ENCODE assay signal across 17 cellular contexts in genomic region chr6:63391203-63391970, GRCh38.
"Had no signal": no experiment of that assay in that cellular context is flagged by ENCODE, and none has a peak within 500 bp of the region (broad histone marks: within the 10 kb centered on the region; RNA-seq: fewer than 3 reads in every experiment).

No MANE protein-coding gene starts in this region.

- H3K36me3 Mint-ChIP-seq: activated naive CD4-positive, alpha-beta T cell treated with anti-CD3 and anti-CD28 coated beads, Interleukin-2, amount 50 U/mL, for 24 hours; memory B cell; type B pancreatic cell had no signal

- H3K27me3 Mint-ChIP-seq: activated CD4-positive, alpha-beta T cell treated with anti-CD3 and anti-CD28 coated beads for 36 hours; memory B cell had no signal

- H3K36me3 ChIP-seq: adrenal gland, gastroesophageal sphincter, left lung, WERI-Rb-1 had no signal

- H3K4me3 Mint-ChIP-seq: activated CD4-positive, alpha-beta T cell treated with anti-CD3 and anti-CD28 coated beads for 36 hours; activated CD8-positive, alpha-beta T cell treated with anti-CD3 and anti-CD28 coated beads for 36 hours; activated naive CD4-positive, alpha-beta T cell treated with anti-CD3 and anti-CD28 coated beads, Interleukin-2, amount 50 U/mL, for 24 hours; activated T-cell treated with anti-CD3 and anti-CD28 coated beads, Interleukin-2, amount 50 U/mL, for 4 hours; memory B cell; nephron; type B pancreatic cell had no signal

- H3K4me3 ChIP-seq: adrenal gland, gastroesophageal sphincter, left lung had no signal

- H3K9me3 Mint-ChIP-seq: activated CD8-positive, alpha-beta T cell treated with anti-CD3 and anti-CD28 coated beads for 36 hours; activated naive CD4-positive, alpha-beta T cell treated with anti-CD3 and anti-CD28 coated beads, Interleukin-2, amount 50 U/mL, for 24 hours; activated T-cell treated with anti-CD3 and anti-CD28 coated beads, Interleukin-2, amount 50 U/mL, for 4 hours; memory B cell; nephron had no signal

- DNase-seq: activated CD4-positive, alpha-beta T cell treated with anti-CD3 and anti-CD28 coated beads for 36 hours; activated CD8-positive, alpha-beta T cell treated with anti-CD3 and anti-CD28 coated beads for 36 hours; activated effector memory CD4-positive, alpha-beta T cell treated with Interleukin-2 at 50 U/mL for 16 hours; activated T-cell treated with anti-CD3 and anti-CD28 coated beads, Interleukin-2, amount 50 U/mL, for 4 hours; adrenal gland; erythroblast; left lung; nucleus accumbens; stimulated activated CD4-positive, alpha-beta T cell treated with anti-CD3 and anti-CD28 coated beads, Interleukin-15, amount 100 ng/mL, for 24 hours; stimulated activated CD4-positive, alpha-beta T cell treated with anti-CD3 and anti-CD28 coated beads, Interleukin-4, amount 100 ng/mL, for 1 hour; stimulated activated naive CD8-positive, alpha-beta T cell treated with anti-CD3 and anti-CD28 coated beads, Interleukin-15, Interleukin-2, amounts not matched to agents 100 U/mL and 50 U/mL, for 24 hours; WERI-Rb-1 had no signal

- H3K9me3 ChIP-seq: adrenal gland, gastroesophageal sphincter, left lung had no signal

- H3K27me3 ChIP-seq: adrenal gland, gastroesophageal sphincter, left lung had no signal

- H3K4me1 ChIP-seq: adrenal gland, gastroesophageal sphincter, left lung had no signal

- H3K27ac ChIP-seq: adrenal gland, gastroesophageal sphincter, left lung, WERI-Rb-1 had no signal

- H3K4me1 Mint-ChIP-seq: activated CD4-positive, alpha-beta T cell treated with anti-CD3 and anti-CD28 coated beads for 36 hours; activated naive CD4-positive, alpha-beta T cell treated with anti-CD3 and anti-CD28 coated beads, Interleukin-2, amount 50 U/mL, for 24 hours; nephron had no signal

- H3K27ac Mint-ChIP-seq: activated CD4-positive, alpha-beta T cell treated with anti-CD3 and anti-CD28 coated beads for 36 hours; activated CD8-positive, alpha-beta T cell treated with anti-CD3 and anti-CD28 coated beads for 36 hours; activated naive CD4-positive, alpha-beta T cell treated with anti-CD3 and anti-CD28 coated beads, Interleukin-2, amount 50 U/mL, for 24 hours; memory B cell; nephron; type B pancreatic cell had no signal

- ATAC-seq: activated CD4-positive, alpha-beta T cell treated with anti-CD3 and anti-CD28 coated beads for 36 hours; activated CD8-positive, alpha-beta T cell treated with anti-CD3 and anti-CD28 coated beads for 36 hours; activated T-cell treated with anti-CD3 and anti-CD28 coated beads, Interleukin-2, amount 50 U/mL, for 4 hours; left lung; stimulated activated naive CD8-positive, alpha-beta T cell treated with anti-CD3 and anti-CD28 coated beads, Interleukin-15, Interleukin-2, amounts not matched to agents 100 U/mL and 50 U/mL, for 24 hours had no signal
